18 cellular contexts compared by ENCODE assay signal in genomic region chr3:189490337-189490736, GRCh38.
DNase-seq lines count a peak whose midpoint lies in the region; ATAC-seq and TF ChIP-seq lines count a peak whose summit lies in the region.
"Had no signal": no experiment of that assay in that cellular context is flagged by ENCODE, and none has a peak within 500 bp of the region (broad histone marks: within the 10 kb centered on the region; RNA-seq: fewer than 3 reads in every experiment).

No MANE protein-coding gene starts in this region.

- TF ChIP-seq POLR2A in breast epithelium (IDR thresholded peaks at IDR 0.05): no peak

- H3K27ac Mint-ChIP-seq in MCF 10A (ENCODE audit: low read depth, unreplicated experiment): peak overlapping the region; percentile 43
- no peak overlapping the region for H3K27ac Mint-ChIP-seq in T-helper 2 cell treated with Interferon-gamma antibody and Interleukin-4, amounts not matched to agents 5 μg/mL and 100 μg/mL, for 36 hours
- no peak overlapping the region for H3K27ac Mint-ChIP-seq in activated CD4-positive, alpha-beta memory T cell treated with anti-CD3 and anti-CD28 coated beads, Interleukin-2, amount 10 ng/mL, durations not matched to agents 7 days and 5 days
- H3K27ac Mint-ChIP-seq: CD4-positive, alpha-beta memory T cell had no signal

- no peaks in the 10 kb centered on the region for H3K27me3 Mint-ChIP-seq in MCF 10A (ENCODE audit: insufficient read depth, unreplicated experiment)
- no peaks in the 10 kb centered on the region for H3K27me3 Mint-ChIP-seq in T-helper 2 cell treated with Interferon-gamma antibody and Interleukin-4, amounts not matched to agents 5 μg/mL and 100 μg/mL, for 36 hours (ENCODE audit: low read depth)
- no peaks in the 10 kb centered on the region for H3K27me3 Mint-ChIP-seq in activated CD4-positive, alpha-beta memory T cell treated with anti-CD3 and anti-CD28 coated beads, Interleukin-2, amount 10 ng/mL, durations not matched to agents 7 days and 5 days
- H3K27me3 Mint-ChIP-seq: CD4-positive, alpha-beta memory T cell had no signal

- TSS peak; percentile 34 for BruUV-seq in MCF 10A (replicated peaks; lab: Mats Ljungman, UMichigan)

- no peaks in the 10 kb centered on the region for H3K27me3 ChIP-seq in breast epithelium
- H3K27me3 ChIP-seq in effector memory CD4-positive, alpha-beta T cell (replicated peaks; ENCODE audit: control insufficient read depth, insufficient read depth, low read length, poor library complexity, severe bottlenecking): no peaks in the 10 kb centered on the region

- DNase-seq in MCF 10A (ENCODE audit: unreplicated experiment): peak; percentile 20
- no peak for DNase-seq in breast epithelium (ENCODE audit: low spot score in 2 of 2)
- DNase-seq in epithelial cell of proximal tubule (ENCODE audit: low read depth): peak; percentile 31
- peak; percentile 26 for DNase-seq in left kidney (ENCODE audit: low read depth, low spot score)
- DNase-seq in effector memory CD4-positive, alpha-beta T cell: no peak
- DNase-seq in T-helper 2 cell treated with Interferon-gamma antibody and Interleukin-4, amounts not matched to agents 5 μg/mL and 100 μg/mL, for 36 hours (ENCODE audit: low spot score): no peak
- DNase-seq in activated CD4-positive, alpha-beta memory T cell treated with anti-CD3 and anti-CD28 coated beads, Interleukin-2, amount 10 ng/mL, durations not matched to agents 7 days and 5 days: no peak
- DNase-seq: 8988T; CD4-positive, alpha-beta memory T cell; DMS79; MM.1S; NCI-H1092 treated with DMSO at 0.1 percent for 48 hours; NCI-H2081 treated with DMSO at 0.1 percent for 48 hours; NCI-H524; SHP77 treated with DMSO at 0.1 percent for 48 hours had no signal

- intact Hi-C loops in MCF 10A (cut with micrococcal nuclease) (no loop called here), breast epithelium (cut with DNase I; ENCODE audit: low total_unique reads) (no loop called here)

- CTCF ChIA-PET in MCF 10A (lab: Yijun Ruan, JAX): interaction anchor here (0.6 to 0.8 kb wide), 4 partner anchors 20 to 561 kb away, joined by 3 to 4 read pairs (median 3); no protein-coding TSS in a partner anchor
- CTCF ChIA-PET in activated CD4-positive, alpha-beta memory T cell treated with anti-CD3 and anti-CD28 coated beads, Interleukin-2, amount 10 ng/mL, durations not matched to agents 7 days and 5 days (lab: Charles Lee): no interaction called here

- no peaks in the 10 kb centered on the region for H3K4me1 ChIP-seq in breast epithelium
- no peaks in the 10 kb centered on the region for H3K4me1 ChIP-seq in effector memory CD4-positive, alpha-beta T cell (ENCODE audit: control insufficient read depth, insufficient read depth, low read length, poor library complexity, severe bottlenecking)

- H3K9me3 ChIP-seq in breast epithelium: no peaks in the 10 kb centered on the region
- no peaks in the 10 kb centered on the region for H3K9me3 ChIP-seq in effector memory CD4-positive, alpha-beta T cell (ENCODE audit: control insufficient read depth, low read length)

- POLR2A ChIA-PET in MCF 10A (lab: Yijun Ruan, JAX): interaction anchor here (0.8 to 7.2 kb wide), 9 partner anchors 14 to 267 kb away, joined by 3 to 45 read pairs (median 7); no protein-coding TSS in a partner anchor
- POLR2A ChIA-PET in activated CD4-positive, alpha-beta memory T cell treated with anti-CD3 and anti-CD28 coated beads, Interleukin-2, amount 10 ng/mL, durations not matched to agents 7 days and 5 days (lab: Charles Lee): no interaction called here

- no peak for TF ChIP-seq CTCF in MCF 10A (IDR thresholded peaks at IDR 0.05; ENCODE audit: unreplicated experiment)
- no peak for TF ChIP-seq CTCF in breast epithelium (IDR thresholded peaks at IDR 0.05)
- TF ChIP-seq CTCF in epithelial cell of proximal tubule (conservative IDR thresholded peaks at IDR 0.05; ENCODE audit: low read depth, low read length): no peak

- no peak overlapping the region for H3K27ac ChIP-seq in breast epithelium
- H3K27ac ChIP-seq in effector memory CD4-positive, alpha-beta T cell (ENCODE audit: insufficient read depth, low read length, poor library complexity, severe bottlenecking): no peak overlapping the region

- no peak for ATAC-seq in HG03159 (IDR thresholded peaks at IDR 0.05; ENCODE audit: unreplicated experiment)
- ATAC-seq: HepG2, SK-N-SH treated with all-trans-retinoic acid at 6 μM for 48 hours had no signal

- peaks cover 6% of the 10 kb centered on the region for H3K36me3 Mint-ChIP-seq in MCF 10A (ENCODE audit: insufficient read depth, unreplicated experiment)
- no peaks in the 10 kb centered on the region for H3K36me3 Mint-ChIP-seq in T-helper 2 cell treated with Interferon-gamma antibody and Interleukin-4, amounts not matched to agents 5 μg/mL and 100 μg/mL, for 36 hours (ENCODE audit: low read depth)
- no peaks in the 10 kb centered on the region for H3K36me3 Mint-ChIP-seq in activated CD4-positive, alpha-beta memory T cell treated with anti-CD3 and anti-CD28 coated beads, Interleukin-2, amount 10 ng/mL, durations not matched to agents 7 days and 5 days (ENCODE audit: low read depth)

- no peak overlapping the region for H3K4me3 Mint-ChIP-seq in MCF 10A (ENCODE audit: unreplicated experiment)
- no peak overlapping the region for H3K4me3 Mint-ChIP-seq in T-helper 2 cell treated with Interferon-gamma antibody and Interleukin-4, amounts not matched to agents 5 μg/mL and 100 μg/mL, for 36 hours
- H3K4me3 Mint-ChIP-seq in activated CD4-positive, alpha-beta memory T cell treated with anti-CD3 and anti-CD28 coated beads, Interleukin-2, amount 10 ng/mL, durations not matched to agents 7 days and 5 days: no peak overlapping the region
- H3K4me3 Mint-ChIP-seq: CD4-positive, alpha-beta memory T cell had no signal

- peaks cover 40% of the 10 kb centered on the region for H3K4me1 Mint-ChIP-seq in MCF 10A (ENCODE audit: insufficient read depth, unreplicated experiment)
- H3K4me1 Mint-ChIP-seq in T-helper 2 cell treated with Interferon-gamma antibody and Interleukin-4, amounts not matched to agents 5 μg/mL and 100 μg/mL, for 36 hours (ENCODE audit: low read depth): no peaks in the 10 kb centered on the region
- no peaks in the 10 kb centered on the region for H3K4me1 Mint-ChIP-seq in activated CD4-positive, alpha-beta memory T cell treated with anti-CD3 and anti-CD28 coated beads, Interleukin-2, amount 10 ng/mL, durations not matched to agents 7 days and 5 days
- H3K4me1 Mint-ChIP-seq: CD4-positive, alpha-beta memory T cell had no signal

- H3K36me3 ChIP-seq in breast epithelium: no peaks in the 10 kb centered on the region
- H3K36me3 ChIP-seq in effector memory CD4-positive, alpha-beta T cell (ENCODE audit: control insufficient read depth, insufficient read depth, low read length): no peaks in the 10 kb centered on the region

- no peaks in the 10 kb centered on the region for H3K9me3 Mint-ChIP-seq in MCF 10A (ENCODE audit: unreplicated experiment)
- H3K9me3 Mint-ChIP-seq in T-helper 2 cell treated with Interferon-gamma antibody and Interleukin-4, amounts not matched to agents 5 μg/mL and 100 μg/mL, for 36 hours: peaks cover 16% of the 10 kb centered on the region
- H3K9me3 Mint-ChIP-seq in activated CD4-positive, alpha-beta memory T cell treated with anti-CD3 and anti-CD28 coated beads, Interleukin-2, amount 10 ng/mL, durations not matched to agents 7 days and 5 days: no peaks in the 10 kb centered on the region

- H3K4me3 ChIP-seq in breast epithelium (no peak overlapping the region), epithelial cell of proximal tubule (ENCODE audit: low read depth, low read length) (no peak overlapping the region)
- no peak overlapping the region for H3K4me3 ChIP-seq in effector memory CD4-positive, alpha-beta T cell (ENCODE audit: insufficient read depth, low read depth, low read length, poor library complexity, severe bottlenecking)

Comparison
In these comparisons a context has a peak if more than half of its experiments do, and no peak if none do; other contexts are left out.
1. DNase-seq: peak in MCF 10A (single experiment), epithelial cell of proximal tubule (single experiment) and left kidney (single experiment); none in breast epithelium (0 of 2), effector memory CD4-positive, alpha-beta T cell (0 of 3), T-helper 2 cell treated with Interferon-gamma antibody and Interleukin-4, amounts not matched to agents 5 μg/mL and 100 μg/mL, for 36 hours (single experiment) and activated CD4-positive, alpha-beta memory T cell treated with anti-CD3 and anti-CD28 coated beads, Interleukin-2, amount 10 ng/mL, durations not matched to agents 7 days and 5 days (single experiment).